Comparison of ENCODE assay signal across 26 cellular contexts in genomic region chr1:101150266-101150665, GRCh38.
DNase-seq lines count a peak whose midpoint lies in the region; ATAC-seq and TF ChIP-seq lines count a peak whose summit lies in the region.
"Had no signal": no experiment of that assay in that cellular context is flagged by ENCODE, and none has a peak within 500 bp of the region (broad histone marks: within the 10 kb centered on the region; RNA-seq: fewer than 3 reads in every experiment).

No MANE protein-coding gene starts in this region.

- intact Hi-C loops in MCF 10A (cut with micrococcal nuclease) (no loop called here), breast epithelium (cut with DNase I; ENCODE audit: low total_unique reads) (no loop called here)

- H3K36me3 ChIP-seq in breast epithelium (no peaks in the 10 kb centered on the region), RWPE2 (ENCODE audit: low read depth) (no peaks in the 10 kb centered on the region), subcutaneous abdominal adipose tissue (ENCODE audit: control insufficient read depth in 5 of 5, insufficient read depth in 5 of 5, low read length in 5 of 5) (no peaks in the 10 kb centered on the region)
- H3K36me3 ChIP-seq: brain microvascular endothelial cell, left lung had no signal

- H3K36me3 Mint-ChIP-seq in MCF 10A (ENCODE audit: insufficient read depth, unreplicated experiment): no peaks in the 10 kb centered on the region
- H3K36me3 Mint-ChIP-seq: WTC11 had no signal

- DNase-seq in MCF 10A (ENCODE audit: unreplicated experiment): no peak
- DNase-seq in breast epithelium (ENCODE audit: low spot score in 2 of 2): no peak
- DNase-seq in RWPE2 (ENCODE audit: low spot score): no peak
- no peak for DNase-seq in foreskin keratinocyte
- DNase-seq in ureter (ENCODE audit: low spot score): no peak
- no peak for DNase-seq in NCI-H446 (lab: John Stamatoyannopoulos, UW)
- DNase-seq: activated CD4-positive, alpha-beta T cell treated with anti-CD3 and anti-CD28 coated beads, Interleukin-2, amount 10 ng/mL, durations not matched to agents 7 days and 5 days; activated naive CD4-positive, alpha-beta T cell; activated T-cell treated with anti-CD3 and anti-CD28 coated beads, Interleukin-2, amount 50 U/mL, for 48 hours; brain microvascular endothelial cell; CD4-positive, alpha-beta T cell; effector CD4-positive, alpha-beta T cell; GOT3; hippocampal formation; left lung; midbrain; naive thymus-derived CD4-positive, alpha-beta T cell; NCI-H1048; NCI-H1694; occipital lobe; OCI-M1; SHP77; T1000 had no signal

- no peak for TF ChIP-seq POLR2A in breast epithelium (IDR thresholded peaks at IDR 0.05)

- peak; percentile 38; the same call in 2 of the 3 replicates for ATAC-seq in RWPE2 (ENCODE audit: low read depth)
- no peak for ATAC-seq in foreskin keratinocyte
- no peak for ATAC-seq in HG03571 (IDR thresholded peaks at IDR 0.05; ENCODE audit: unreplicated experiment)
- ATAC-seq: left lung; naive thymus-derived CD4-positive, alpha-beta T cell; WTC11 had no signal

- TF ChIP-seq CTCF in MCF 10A (IDR thresholded peaks at IDR 0.05; ENCODE audit: unreplicated experiment) (no peak), breast epithelium (IDR thresholded peaks at IDR 0.05) (no peak), RWPE2 (IDR thresholded peaks at IDR 0.05; ENCODE audit: poor library complexity, severe bottlenecking) (no peak), foreskin keratinocyte (conservative IDR thresholded peaks at IDR 0.05) (no peak)

- CTCF ChIA-PET in MCF 10A (lab: Yijun Ruan, JAX): interaction anchor here (0.7 to 1.3 kb wide), 2 partner anchors 10 to 88 kb away, joined by 3 read pairs; no protein-coding TSS in a partner anchor

- H3K9me3 Mint-ChIP-seq in MCF 10A (ENCODE audit: unreplicated experiment): no peaks in the 10 kb centered on the region
- H3K9me3 Mint-ChIP-seq: CD4-positive, alpha-beta T cell; naive thymus-derived CD4-positive, alpha-beta T cell; WTC11 had no signal

- H3K27me3 Mint-ChIP-seq in MCF 10A (ENCODE audit: insufficient read depth, unreplicated experiment): no peaks in the 10 kb centered on the region
- H3K27me3 Mint-ChIP-seq: activated CD4-positive, alpha-beta T cell treated with anti-CD3 and anti-CD28 coated beads, Interleukin-2, amount 10 ng/mL, durations not matched to agents 7 days and 5 days; CD4-positive, alpha-beta T cell; naive thymus-derived CD4-positive, alpha-beta T cell had no signal

- H3K4me1 Mint-ChIP-seq in MCF 10A (ENCODE audit: insufficient read depth, unreplicated experiment): peaks cover 19% of the 10 kb centered on the region

- no peaks in the 10 kb centered on the region for H3K9me3 ChIP-seq in breast epithelium
- H3K9me3 ChIP-seq in RWPE2 (ENCODE audit: severe bottlenecking): no peaks in the 10 kb centered on the region
- H3K9me3 ChIP-seq in subcutaneous abdominal adipose tissue (ENCODE audit: control insufficient read depth in 5 of 5, low read length in 5 of 5): no peaks in the 10 kb centered on the region
- H3K9me3 ChIP-seq: left lung had no signal

- BruUV-seq in MCF 10A (replicated peaks; lab: Mats Ljungman, UMichigan): no TSS peak

- POLR2A ChIA-PET in MCF 10A (lab: Yijun Ruan, JAX): interaction anchor here (0.7 to 1.9 kb wide), 2 partner anchors 85 to 564 kb away, joined by 5 to 6 read pairs; no protein-coding TSS in a partner anchor

- no peaks in the 10 kb centered on the region for H3K4me1 ChIP-seq in breast epithelium
- peaks cover 27% of the 10 kb centered on the region for H3K4me1 ChIP-seq in RWPE2 (ENCODE audit: insufficient read depth, poor library complexity, severe bottlenecking)
- peaks cover 20% of the 10 kb centered on the region for H3K4me1 ChIP-seq in foreskin keratinocyte
- peaks cover 4 to 16% (median 9%) of the 10 kb centered on the region in 5 donors for H3K4me1 ChIP-seq in subcutaneous abdominal adipose tissue (ENCODE audit: control insufficient read depth in 5 of 5, insufficient read depth in 5 of 5, low read length in 5 of 5)
- H3K4me1 ChIP-seq: left lung had no signal

- no peak overlapping the region for H3K4me3 Mint-ChIP-seq in MCF 10A (ENCODE audit: unreplicated experiment)
- H3K4me3 Mint-ChIP-seq: activated CD4-positive, alpha-beta T cell treated with anti-CD3 and anti-CD28 coated beads, Interleukin-2, amount 10 ng/mL, durations not matched to agents 7 days and 5 days; CD4-positive, alpha-beta T cell; naive thymus-derived CD4-positive, alpha-beta T cell; WTC11 had no signal

- H3K9ac ChIP-seq in subcutaneous abdominal adipose tissue (ENCODE audit: low read length in 5 of 5): no peak overlapping the region

- H3K27ac Mint-ChIP-seq in MCF 10A (ENCODE audit: low read depth, unreplicated experiment): peak overlapping the region; percentile 7
- H3K27ac Mint-ChIP-seq: activated CD4-positive, alpha-beta T cell treated with anti-CD3 and anti-CD28 coated beads, Interleukin-2, amount 10 ng/mL, durations not matched to agents 7 days and 5 days; CD4-positive, alpha-beta T cell; WTC11 had no signal

- H3K27ac ChIP-seq in breast epithelium: no peak overlapping the region
- H3K27ac ChIP-seq in RWPE2 (ENCODE audit: poor library complexity, severe bottlenecking): peak overlapping the region; percentile 98
- peak overlapping the region; percentile 5 for H3K27ac ChIP-seq in foreskin keratinocyte
- H3K27ac ChIP-seq in subcutaneous abdominal adipose tissue (ENCODE audit: low read depth, low read length): peak overlapping the region; percentile 34
- H3K27ac ChIP-seq: brain microvascular endothelial cell had no signal

- H3K4me3 ChIP-seq in breast epithelium (no peak overlapping the region), RWPE2 (ENCODE audit: severe bottlenecking) (no peak overlapping the region), subcutaneous abdominal adipose tissue (ENCODE audit: low read depth in 1 of 5, low read length in 5 of 5) (peak overlapping the region in 1 of 5 donors; percentile 47)
- H3K4me3 ChIP-seq: left lung had no signal

- H3K27me3 ChIP-seq in breast epithelium: no peaks in the 10 kb centered on the region
- H3K27me3 ChIP-seq in RWPE2 (ENCODE audit: insufficient read depth, poor library complexity, severe bottlenecking): no peaks in the 10 kb centered on the region
- H3K27me3 ChIP-seq in foreskin keratinocyte: no peaks in the 10 kb centered on the region
- H3K27me3 ChIP-seq in subcutaneous abdominal adipose tissue (ENCODE audit: control insufficient read depth in 5 of 5, insufficient read depth in 4 of 5, low read length in 5 of 5): no peaks in the 10 kb centered on the region
- H3K27me3 ChIP-seq: brain microvascular endothelial cell, left lung had no signal

Comparison
In these comparisons a context has a peak if more than half of its experiments do, and no peak if none do; other contexts are left out.
1. H3K27ac ChIP-seq: peak in RWPE2 (single experiment), foreskin keratinocyte (single experiment) and subcutaneous abdominal adipose tissue (single experiment); none in breast epithelium (0 of 2).